In genomic region chr1:155038602-155039307, GRCh38 we compare ENCODE assay signal across 16 cellular contexts. TPM values are rescaled to one million over a fixed set of nuclear protein-coding genes. Genes with fewer than 3 reads are reported as not detected.
DNase-seq lines count a peak whose midpoint lies in the region; ATAC-seq, FAIRE-seq and TF ChIP-seq lines count a peak whose summit lies in the region.
"Had no signal": no experiment of that assay in that cellular context is flagged by ENCODE, and none has a peak within 500 bp of the region (broad histone marks: within the 10 kb centered on the region; RNA-seq: fewer than 3 reads in every experiment).

No MANE protein-coding gene starts in this region.

- no TSS peak for BruUV-seq in PC-9 (replicated peaks; lab: Mats Ljungman, UMichigan)

- peaks cover 25% of the 10 kb centered on the region for H3F3A ChIP-seq in PC-9 (ENCODE audit: insufficient read depth, low read depth)

- H3K79me2 ChIP-seq in PC-9 (ENCODE audit: low read depth) (no peaks in the 10 kb centered on the region), fibroblast of lung (ENCODE audit: control insufficient read depth, insufficient read depth, low read length) (no peaks in the 10 kb centered on the region)

- H3K4me2 ChIP-seq in PC-9 (peak overlapping the region; percentile 52), fibroblast of lung (ENCODE audit: extremely low read depth, insufficient read depth, low read length) (no peak overlapping the region)

- H3K4me3 ChIP-seq in PC-9 (peak overlapping the region; percentile 11; the same call in 1 of the 2 replicates), fibroblast of lung (replicated peaks in 1 of 4; ENCODE audit: control extremely low read depth in 1 of 4, insufficient read depth in 1 of 4, low read depth in 3 of 4, low read length in 4 of 4) (no peak overlapping the region), psoas muscle (no peak overlapping the region)
- H3K4me3 ChIP-seq: tibial nerve had no signal

- no peak overlapping the region for H3K9ac ChIP-seq in fibroblast of lung (ENCODE audit: insufficient read depth, low read length)

- no peaks in the 10 kb centered on the region for H3K9me3 ChIP-seq in PC-9 (ENCODE audit: insufficient read depth, low read depth)
- no peaks in the 10 kb centered on the region for H3K9me3 ChIP-seq in fibroblast of lung (ENCODE audit: control insufficient read depth, insufficient read depth, low read depth, low read length)
- H3K9me3 ChIP-seq in psoas muscle = no peaks in the 10 kb centered on the region
- H3K9me3 ChIP-seq: Caco-2, tibial nerve had no signal

- TF ChIP-seq CTCF in PC-9 (conservative IDR thresholded peaks at IDR 0.05) (no peak), fibroblast of lung (conservative IDR thresholded peaks at IDR 0.05 in 1 of 2, IDR thresholded peaks at IDR 0.05 in 1 of 2; ENCODE audit: low read depth in 1 of 2, low read length in 2 of 2) (no peak), psoas muscle (IDR thresholded peaks at IDR 0.05) (no peak)

- H3K4me1 ChIP-seq in PC-9 (replicated peaks; ENCODE audit: insufficient read depth) (peaks cover 28% of the 10 kb centered on the region), fibroblast of lung (ENCODE audit: control insufficient read depth, extremely low read depth, insufficient read depth, low read length) (no peaks in the 10 kb centered on the region), psoas muscle (no peaks in the 10 kb centered on the region)

- ATAC-seq in psoas muscle = peak; percentile 31 to 68 (median 53)

- intact Hi-C loops in PC-9 (cut with micrococcal nuclease; ENCODE audit: unreplicated experiment) = loop anchor here (2.0 kb wide), 1 partner anchor 16 kb away; no protein-coding TSS in a partner anchor
- intact Hi-C loops in psoas muscle (cut with DNase I) = no loop called here

- POLR2A ChIA-PET in PC-9 (lab: Charles Lee; ENCODE audit: unreplicated experiment) = interaction anchor here (0.5 to 0.7 kb wide), 6 partner anchors 16 to 336 kb away, joined by 3 to 5 read pairs (median 3); no protein-coding TSS in a partner anchor

- CTCF ChIA-PET in PC-9 (lab: Charles Lee) = interaction anchor here (0.6 to 1.6 kb wide), 6 partner anchors 12 to 67 kb away, joined by 3 to 5 read pairs (median 4); partner anchors contain the start of gene ADAM15

- H3K27me3 ChIP-seq in PC-9 (ENCODE audit: insufficient read depth, low read depth) = no peaks in the 10 kb centered on the region
- peaks cover 14% of the 10 kb centered on the region for H3K27me3 ChIP-seq in fibroblast of lung (ENCODE audit: control insufficient read depth, insufficient read depth, low read length)
- H3K27me3 ChIP-seq in psoas muscle (ENCODE audit: insufficient read depth in 3 of 3, low read length in 2 of 3) = no peaks in the 10 kb centered on the region
- H3K27me3 ChIP-seq: tibial nerve had no signal

- H3K27ac ChIP-seq in PC-9 (peak overlapping the region; percentile 53), fibroblast of lung (ENCODE audit: insufficient read depth, low read length) (no peak overlapping the region), psoas muscle (no peak overlapping the region)

- H3K36me3 ChIP-seq in PC-9 (ENCODE audit: low read depth) (no peaks in the 10 kb centered on the region), fibroblast of lung (ENCODE audit: control insufficient read depth, insufficient read depth, low read length) (no peaks in the 10 kb centered on the region), psoas muscle (ENCODE audit: insufficient read depth in 1 of 2, low read depth in 1 of 2) (no peaks in the 10 kb centered on the region)
- H3K36me3 ChIP-seq: tibial nerve had no signal

- no peaks in the 10 kb centered on the region for H3K9me2 ChIP-seq in PC-9 (ENCODE audit: insufficient read depth)

- DNase-seq in GDM1 (lab: John Stamatoyannopoulos, UW) (peak; percentile 35), PC-9 (peak; percentile 71 to 86), fibroblast of lung (ENCODE audit: low read depth in 2 of 2) (peak; percentile 17 to 26), psoas muscle (no peak), urothelium cell line (ENCODE audit: low spot score) (no peak), iPS-NIHi11 (ENCODE audit: low spot score) (no peak), NCI-H524 treated with DMSO at 0.1 percent for 48 hours (lab: John Stamatoyannopoulos, UW) (no peak)
- no peak for DNase-seq in stimulated activated naive CD4-positive, alpha-beta T cell (lab: John Stamatoyannopoulos, UW)
- DNase-seq: activated CD8-positive, alpha-beta memory T cell treated with anti-CD3 and anti-CD28 coated beads, Interleukin-2, amount 50 U/mL, for 4 hours; Caco-2; NCI-H1930 had no signal

- H4K20me1 ChIP-seq in PC-9 (ENCODE audit: insufficient read depth) (no peaks in the 10 kb centered on the region), fibroblast of lung (ENCODE audit: control insufficient read depth, extremely low read depth, insufficient read depth, low read length) (no peaks in the 10 kb centered on the region)

- H2AFZ ChIP-seq in PC-9 (no peak overlapping the region), fibroblast of lung (ENCODE audit: low read length) (no peak overlapping the region)

- no peak for FAIRE-seq in urothelium cell line (lab: Jason Lieb, UNC)
- FAIRE-seq: endometrium, kidney, TTC549 had no signal

- 49 to 65% (median 56%) methylated on average over 8 of the region's 8 CpGs for WGBS in psoas muscle, 3 donors

RNA-seq across cellular contexts. Expression of gene DCST1, which starts 5.1 kb away (rescaled TPM):
- total RNA-seq in PC-9 (2021) (0.22 and 0.43 TPM in 2 replicates), fibroblast of lung (not detected in 2 replicates), psoas muscle (under 1 TPM in 2 of 4 donors, not detected in 2; 0.12 to 0.34 TPM)
- polyA plus RNA-seq in fibroblast of lung (not detected in 2 replicates), psoas muscle (not detected)
- not detected in 2 replicates for polyA plus RNA-seq in fibroblast of lung (2012)
- not detected in 2 replicates for polyA minus RNA-seq in fibroblast of lung (ENCODE audit: low replicate concordance)
- total RNA-seq: Caco-2, kidney, posterior vena cava had no signal

RNA-seq across cellular contexts. Expression of gene DCST2, which starts 5.2 kb away (rescaled TPM):
- total RNA-seq in PC-9 (2021) (4.4 and 4.7 TPM in 2 replicates), fibroblast of lung (under 0.01 and 0.17 TPM in 2 replicates), psoas muscle (under 1 TPM in 2 of 4 donors, not detected in 2; 0.19 to 0.56 TPM)
- polyA plus RNA-seq in fibroblast of lung (0.06 and 0.10 TPM in 2 replicates), psoas muscle (under 1 TPM; 0.04 to 0.38 (median 0.07) TPM)
- not detected in 2 replicates for polyA plus RNA-seq in fibroblast of lung (2012)
- polyA minus RNA-seq in fibroblast of lung (ENCODE audit: low replicate concordance) = not detected in 2 replicates

RNA-seq across cellular contexts. Expression of gene ADAM15, which starts 12.4 kb away (rescaled TPM):
- total RNA-seq in PC-9 (2021) (187 and 195 TPM in 2 replicates), fibroblast of lung (49.1 and 58.5 TPM in 2 replicates), psoas muscle (10 to 100 TPM; 38.4 to 50.9 (median 49.3) TPM)
- polyA plus RNA-seq in fibroblast of lung (19.5 and 28.9 TPM in 2 replicates), psoas muscle (10 to 100 TPM; 33.2 to 45.4 (median 41.0) TPM)
- polyA plus RNA-seq in fibroblast of lung (2012) = 37.4 and 58.0 TPM in 2 replicates
- 144 and 162 TPM in 2 replicates for polyA minus RNA-seq in fibroblast of lung (ENCODE audit: low replicate concordance)

RNA-seq across cellular contexts. Expression of gene EFNA4, which starts 24.8 kb away (rescaled TPM):
- 14.0 and 17.3 TPM in 2 replicates for total RNA-seq in PC-9 (2021)
- total RNA-seq in fibroblast of lung = 2.8 and 3.8 TPM in 2 replicates
- polyA plus RNA-seq in fibroblast of lung = 2.6 and 4.3 TPM in 2 replicates
- polyA plus RNA-seq in fibroblast of lung (2012) = 3.6 and 3.9 TPM in 2 replicates
- polyA minus RNA-seq in fibroblast of lung (ENCODE audit: low replicate concordance) = 3.3 and 8.4 TPM in 2 replicates
- 1 to 10 TPM in 1 of 4 donors, under 1 TPM in 3; 0.69 to 1.1 (median 0.77) TPM for total RNA-seq in psoas muscle
- polyA plus RNA-seq in psoas muscle = 1 to 10 TPM in 2 of 3 donors, under 1 TPM in 1; 0.39 to 1.3 (median 1.2) TPM

RNA-seq across cellular contexts. Expression of gene ZBTB7B, which starts 36.2 kb away (rescaled TPM):
- total RNA-seq in PC-9 (2021) (38.6 and 44.1 TPM in 2 replicates), fibroblast of lung (12.3 and 19.3 TPM in 2 replicates), psoas muscle (10 to 100 TPM; 34.6 to 97.9 (median 70.9) TPM)
- polyA plus RNA-seq in fibroblast of lung (6.2 and 7.0 TPM in 2 replicates), psoas muscle (10 to 100 TPM; 20.2 to 55.5 (median 48.7) TPM)
- polyA plus RNA-seq in fibroblast of lung (2012) = 9.6 and 12.2 TPM in 2 replicates
- polyA minus RNA-seq in fibroblast of lung (ENCODE audit: low replicate concordance) = 10.7 and 11.5 TPM in 2 replicates

Comparison
In these comparisons a context has a peak if more than half of its experiments do, and no peak if none do; other contexts are left out.
1. DNase-seq: peak in GDM1 (single experiment), PC-9 (2 of 2) and fibroblast of lung (2 of 2); none in psoas muscle (0 of 2), urothelium cell line (single experiment), iPS-NIHi11 (single experiment), NCI-H524 treated with DMSO at 0.1 percent for 48 hours (single experiment) and stimulated activated naive CD4-positive, alpha-beta T cell (0 of 6).